1 cellular context compared by ENCODE assay signal in the genomic region with DNA sequence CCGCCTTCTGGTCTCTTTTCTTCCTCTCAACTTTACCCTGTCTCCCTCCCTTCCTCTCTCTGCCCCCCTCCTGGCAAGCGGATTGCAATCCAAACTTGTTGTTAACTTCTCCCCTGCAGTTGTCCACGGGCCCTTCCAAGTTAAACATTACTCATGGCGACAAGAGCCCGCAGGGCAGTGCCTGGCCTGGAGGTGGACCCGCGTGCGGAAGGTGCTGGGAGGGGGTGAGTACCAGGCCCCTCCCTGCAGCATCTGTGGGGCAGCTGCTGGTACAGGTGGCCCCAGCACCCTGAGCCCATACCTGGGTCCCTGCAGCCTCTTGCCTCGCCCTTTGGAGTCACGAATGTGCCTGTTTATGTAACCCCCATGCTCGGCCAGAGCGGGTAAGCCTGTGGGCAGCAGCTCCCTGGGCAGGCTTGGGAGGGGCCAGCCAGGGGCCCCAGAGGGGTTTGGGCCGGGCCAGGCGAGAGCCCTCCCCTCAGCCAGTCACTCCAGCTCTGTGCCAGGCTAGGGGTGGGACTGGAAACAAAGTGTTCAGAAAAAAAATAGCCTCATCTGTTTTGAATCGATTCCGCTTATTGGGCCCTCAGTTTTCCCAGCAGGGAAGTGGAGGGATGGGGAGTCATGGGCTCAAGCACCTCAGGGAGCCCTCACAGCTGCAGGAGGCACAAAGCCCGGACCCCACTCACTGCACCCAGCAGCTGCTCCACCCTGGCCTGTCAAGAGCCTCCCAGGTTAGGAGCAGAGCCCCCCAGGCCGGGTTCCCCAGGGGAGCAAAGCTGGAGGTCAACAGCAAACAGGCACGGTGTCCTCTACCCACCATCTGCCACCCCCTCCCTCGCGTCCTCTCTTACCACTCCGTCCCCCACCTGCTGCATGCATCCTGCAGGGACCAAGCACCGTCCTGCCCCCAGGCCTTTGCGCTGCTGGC.
TF ChIP-seq lines count a peak whose summit lies in the region.

No MANE protein-coding gene starts in this region.

TF ChIP-seq in HepG2, 621 proteins besides CTCF, POLR2A, EP300 and RAD21 (continued from another document):
- TF ChIP-seq, protein P1, sequence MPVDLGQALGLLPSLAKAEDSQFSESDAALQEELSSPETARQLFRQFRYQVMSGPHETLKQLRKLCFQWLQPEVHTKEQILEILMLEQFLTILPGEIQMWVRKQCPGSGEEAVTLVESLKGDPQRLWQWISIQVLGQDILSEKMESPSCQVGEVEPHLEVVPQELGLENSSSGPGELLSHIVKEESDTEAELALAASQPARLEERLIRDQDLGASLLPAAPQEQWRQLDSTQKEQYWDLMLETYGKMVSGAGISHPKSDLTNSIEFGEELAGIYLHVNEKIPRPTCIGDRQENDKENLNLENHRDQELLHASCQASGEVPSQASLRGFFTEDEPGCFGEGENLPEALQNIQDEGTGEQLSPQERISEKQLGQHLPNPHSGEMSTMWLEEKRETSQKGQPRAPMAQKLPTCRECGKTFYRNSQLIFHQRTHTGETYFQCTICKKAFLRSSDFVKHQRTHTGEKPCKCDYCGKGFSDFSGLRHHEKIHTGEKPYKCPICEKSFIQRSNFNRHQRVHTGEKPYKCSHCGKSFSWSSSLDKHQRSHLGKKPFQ (CRISPR knock-in tag; IDR thresholded peaks at IDR 0.05; ENCODE audit: insufficient replicate concordance): peak; percentile 39
- TF ChIP-seq, protein P2, sequence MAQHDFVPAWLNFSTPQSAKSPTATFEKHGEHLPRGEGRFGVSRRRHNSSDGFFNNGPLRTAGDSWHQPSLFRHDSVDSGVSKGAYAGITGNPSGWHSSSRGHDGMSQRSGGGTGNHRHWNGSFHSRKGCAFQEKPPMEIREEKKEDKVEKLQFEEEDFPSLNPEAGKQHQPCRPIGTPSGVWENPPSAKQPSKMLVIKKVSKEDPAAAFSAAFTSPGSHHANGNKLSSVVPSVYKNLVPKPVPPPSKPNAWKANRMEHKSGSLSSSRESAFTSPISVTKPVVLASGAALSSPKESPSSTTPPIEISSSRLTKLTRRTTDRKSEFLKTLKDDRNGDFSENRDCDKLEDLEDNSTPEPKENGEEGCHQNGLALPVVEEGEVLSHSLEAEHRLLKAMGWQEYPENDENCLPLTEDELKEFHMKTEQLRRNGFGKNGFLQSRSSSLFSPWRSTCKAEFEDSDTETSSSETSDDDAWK (CRISPR knock-in tag; IDR thresholded peaks at IDR 0.05): no peak
- TF ChIP-seq BCL6 (CRISPR knock-in tag; IDR thresholded peaks at IDR 0.05) (no peak), ARID2 (CRISPR knock-in tag; IDR thresholded peaks at IDR 0.05; ENCODE audit: borderline replicate concordance) (no peak), MAFG (CRISPR knock-in tag; IDR thresholded peaks at IDR 0.05) (no peak), ZNF776 (CRISPR knock-in tag; IDR thresholded peaks at IDR 0.05) (no peak), ZFAT (CRISPR knock-in tag; conservative IDR thresholded peaks at IDR 0.05) (no peak), THYN1 (CRISPR knock-in tag; IDR thresholded peaks at IDR 0.05; ENCODE audit: borderline replicate concordance, low read depth) (no peak), HNF4A (CRISPR knock-in tag; IDR thresholded peaks at IDR 0.05) (no peak; the same call in 1 of the 2 replicates), ZMYM3 (CRISPR knock-in tag; IDR thresholded peaks at IDR 0.05) (0 out of 2 replicates have a peak, but pooled peaks have one; percentile 0)
